Comparison of ENCODE assay signal across 1 cellular context in the genomic region with DNA sequence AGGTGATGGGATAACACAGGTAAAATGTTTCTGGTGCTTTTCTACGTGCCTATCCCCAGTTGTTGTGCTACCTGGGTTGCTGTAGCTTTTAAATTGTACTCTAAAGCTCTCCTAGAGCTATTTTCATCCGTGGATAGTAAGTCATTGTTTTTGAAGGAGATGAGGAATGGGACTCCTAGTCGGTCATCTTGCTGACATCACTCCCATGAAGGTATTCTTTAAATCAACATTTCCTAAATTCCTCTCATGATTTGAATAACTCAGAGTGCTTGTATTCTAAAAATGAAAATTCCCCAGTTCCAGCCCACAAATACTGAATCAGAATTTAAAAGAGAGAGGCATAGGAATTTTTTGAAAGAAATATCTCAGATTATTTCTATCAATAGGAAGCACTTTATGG.
TF ChIP-seq lines count a peak whose summit lies in the region.

No MANE protein-coding gene starts in this region.

TF ChIP-seq in GM23338, 12 proteins besides CTCF, POLR2A, EP300 and RAD21 (continued from another document):
- TF ChIP-seq, protein P1, sequence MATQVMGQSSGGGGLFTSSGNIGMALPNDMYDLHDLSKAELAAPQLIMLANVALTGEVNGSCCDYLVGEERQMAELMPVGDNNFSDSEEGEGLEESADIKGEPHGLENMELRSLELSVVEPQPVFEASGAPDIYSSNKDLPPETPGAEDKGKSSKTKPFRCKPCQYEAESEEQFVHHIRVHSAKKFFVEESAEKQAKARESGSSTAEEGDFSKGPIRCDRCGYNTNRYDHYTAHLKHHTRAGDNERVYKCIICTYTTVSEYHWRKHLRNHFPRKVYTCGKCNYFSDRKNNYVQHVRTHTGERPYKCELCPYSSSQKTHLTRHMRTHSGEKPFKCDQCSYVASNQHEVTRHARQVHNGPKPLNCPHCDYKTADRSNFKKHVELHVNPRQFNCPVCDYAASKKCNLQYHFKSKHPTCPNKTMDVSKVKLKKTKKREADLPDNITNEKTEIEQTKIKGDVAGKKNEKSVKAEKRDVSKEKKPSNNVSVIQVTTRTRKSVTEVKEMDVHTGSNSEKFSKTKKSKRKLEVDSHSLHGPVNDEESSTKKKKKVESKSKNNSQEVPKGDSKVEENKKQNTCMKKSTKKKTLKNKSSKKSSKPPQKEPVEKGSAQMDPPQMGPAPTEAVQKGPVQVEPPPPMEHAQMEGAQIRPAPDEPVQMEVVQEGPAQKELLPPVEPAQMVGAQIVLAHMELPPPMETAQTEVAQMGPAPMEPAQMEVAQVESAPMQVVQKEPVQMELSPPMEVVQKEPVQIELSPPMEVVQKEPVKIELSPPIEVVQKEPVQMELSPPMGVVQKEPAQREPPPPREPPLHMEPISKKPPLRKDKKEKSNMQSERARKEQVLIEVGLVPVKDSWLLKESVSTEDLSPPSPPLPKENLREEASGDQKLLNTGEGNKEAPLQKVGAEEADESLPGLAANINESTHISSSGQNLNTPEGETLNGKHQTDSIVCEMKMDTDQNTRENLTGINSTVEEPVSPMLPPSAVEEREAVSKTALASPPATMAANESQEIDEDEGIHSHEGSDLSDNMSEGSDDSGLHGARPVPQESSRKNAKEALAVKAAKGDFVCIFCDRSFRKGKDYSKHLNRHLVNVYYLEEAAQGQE (IDR thresholded peaks at IDR 0.05; ENCODE audit: unreplicated experiment): no peak
- TF ChIP-seq, protein P2, sequence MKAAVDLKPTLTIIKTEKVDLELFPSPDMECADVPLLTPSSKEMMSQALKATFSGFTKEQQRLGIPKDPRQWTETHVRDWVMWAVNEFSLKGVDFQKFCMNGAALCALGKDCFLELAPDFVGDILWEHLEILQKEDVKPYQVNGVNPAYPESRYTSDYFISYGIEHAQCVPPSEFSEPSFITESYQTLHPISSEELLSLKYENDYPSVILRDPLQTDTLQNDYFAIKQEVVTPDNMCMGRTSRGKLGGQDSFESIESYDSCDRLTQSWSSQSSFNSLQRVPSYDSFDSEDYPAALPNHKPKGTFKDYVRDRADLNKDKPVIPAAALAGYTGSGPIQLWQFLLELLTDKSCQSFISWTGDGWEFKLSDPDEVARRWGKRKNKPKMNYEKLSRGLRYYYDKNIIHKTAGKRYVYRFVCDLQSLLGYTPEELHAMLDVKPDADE (IDR thresholded peaks at IDR 0.05): no peak
- no peak for TF ChIP-seq ZNF331 (CRISPR knock-in tag; IDR thresholded peaks at IDR 0.05; ENCODE audit: low read depth)
- TF ChIP-seq, protein P3, sequence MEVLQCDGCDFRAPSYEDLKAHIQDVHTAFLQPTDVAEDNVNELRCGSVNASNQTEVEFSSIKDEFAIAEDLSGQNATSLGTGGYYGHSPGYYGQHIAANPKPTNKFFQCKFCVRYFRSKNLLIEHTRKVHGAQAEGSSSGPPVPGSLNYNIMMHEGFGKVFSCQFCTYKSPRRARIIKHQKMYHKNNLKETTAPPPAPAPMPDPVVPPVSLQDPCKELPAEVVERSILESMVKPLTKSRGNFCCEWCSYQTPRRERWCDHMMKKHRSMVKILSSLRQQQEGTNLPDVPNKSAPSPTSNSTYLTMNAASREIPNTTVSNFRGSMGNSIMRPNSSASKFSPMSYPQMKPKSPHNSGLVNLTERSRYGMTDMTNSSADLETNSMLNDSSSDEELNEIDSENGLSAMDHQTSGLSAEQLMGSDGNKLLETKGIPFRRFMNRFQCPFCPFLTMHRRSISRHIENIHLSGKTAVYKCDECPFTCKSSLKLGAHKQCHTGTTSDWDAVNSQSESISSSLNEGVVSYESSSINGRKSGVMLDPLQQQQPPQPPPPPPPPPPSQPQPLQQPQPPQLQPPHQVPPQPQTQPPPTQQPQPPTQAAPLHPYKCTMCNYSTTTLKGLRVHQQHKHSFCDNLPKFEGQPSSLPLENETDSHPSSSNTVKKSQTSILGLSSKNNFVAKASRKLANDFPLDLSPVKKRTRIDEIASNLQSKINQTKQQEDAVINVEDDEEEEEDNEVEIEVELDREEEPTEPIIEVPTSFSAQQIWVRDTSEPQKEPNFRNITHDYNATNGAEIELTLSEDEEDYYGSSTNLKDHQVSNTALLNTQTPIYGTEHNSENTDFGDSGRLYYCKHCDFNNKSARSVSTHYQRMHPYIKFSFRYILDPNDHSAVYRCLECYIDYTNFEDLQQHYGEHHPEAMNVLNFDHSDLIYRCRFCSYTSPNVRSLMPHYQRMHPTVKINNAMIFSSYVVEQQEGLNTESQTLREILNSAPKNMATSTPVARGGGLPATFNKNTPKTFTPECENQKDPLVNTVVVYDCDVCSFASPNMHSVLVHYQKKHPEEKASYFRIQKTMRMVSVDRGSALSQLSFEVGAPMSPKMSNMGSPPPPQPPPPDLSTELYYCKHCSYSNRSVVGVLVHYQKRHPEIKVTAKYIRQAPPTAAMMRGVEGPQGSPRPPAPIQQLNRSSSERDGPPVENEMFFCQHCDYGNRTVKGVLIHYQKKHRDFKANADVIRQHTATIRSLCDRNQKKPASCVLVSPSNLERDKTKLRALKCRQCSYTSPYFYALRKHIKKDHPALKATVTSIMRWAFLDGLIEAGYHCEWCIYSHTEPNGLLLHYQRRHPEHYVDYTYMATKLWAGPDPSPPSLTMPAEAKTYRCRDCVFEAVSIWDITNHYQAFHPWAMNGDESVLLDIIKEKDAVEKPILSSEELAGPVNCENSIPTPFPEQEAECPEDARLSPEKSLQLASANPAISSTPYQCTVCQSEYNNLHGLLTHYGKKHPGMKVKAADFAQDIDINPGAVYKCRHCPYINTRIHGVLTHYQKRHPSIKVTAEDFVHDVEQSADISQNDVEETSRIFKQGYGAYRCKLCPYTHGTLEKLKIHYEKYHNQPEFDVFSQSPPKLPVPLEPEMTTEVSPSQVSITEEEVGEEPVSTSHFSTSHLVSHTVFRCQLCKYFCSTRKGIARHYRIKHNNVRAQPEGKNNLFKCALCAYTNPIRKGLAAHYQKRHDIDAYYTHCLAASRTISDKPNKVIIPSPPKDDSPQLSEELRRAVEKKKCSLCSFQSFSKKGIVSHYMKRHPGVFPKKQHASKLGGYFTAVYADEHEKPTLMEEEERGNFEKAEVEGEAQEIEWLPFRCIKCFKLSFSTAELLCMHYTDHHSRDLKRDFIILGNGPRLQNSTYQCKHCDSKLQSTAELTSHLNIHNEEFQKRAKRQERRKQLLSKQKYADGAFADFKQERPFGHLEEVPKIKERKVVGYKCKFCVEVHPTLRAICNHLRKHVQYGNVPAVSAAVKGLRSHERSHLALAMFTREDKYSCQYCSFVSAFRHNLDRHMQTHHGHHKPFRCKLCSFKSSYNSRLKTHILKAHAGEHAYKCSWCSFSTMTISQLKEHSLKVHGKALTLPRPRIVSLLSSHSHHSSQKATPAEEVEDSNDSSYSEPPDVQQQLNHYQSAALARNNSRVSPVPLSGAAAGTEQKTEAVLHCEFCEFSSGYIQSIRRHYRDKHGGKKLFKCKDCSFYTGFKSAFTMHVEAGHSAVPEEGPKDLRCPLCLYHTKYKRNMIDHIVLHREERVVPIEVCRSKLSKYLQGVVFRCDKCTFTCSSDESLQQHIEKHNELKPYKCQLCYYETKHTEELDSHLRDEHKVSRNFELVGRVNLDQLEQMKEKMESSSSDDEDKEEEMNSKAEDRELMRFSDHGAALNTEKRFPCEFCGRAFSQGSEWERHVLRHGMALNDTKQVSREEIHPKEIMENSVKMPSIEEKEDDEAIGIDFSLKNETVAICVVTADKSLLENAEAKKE (CRISPR knock-in tag; IDR thresholded peaks at IDR 0.05): no peak
